In the genomic region with DNA sequence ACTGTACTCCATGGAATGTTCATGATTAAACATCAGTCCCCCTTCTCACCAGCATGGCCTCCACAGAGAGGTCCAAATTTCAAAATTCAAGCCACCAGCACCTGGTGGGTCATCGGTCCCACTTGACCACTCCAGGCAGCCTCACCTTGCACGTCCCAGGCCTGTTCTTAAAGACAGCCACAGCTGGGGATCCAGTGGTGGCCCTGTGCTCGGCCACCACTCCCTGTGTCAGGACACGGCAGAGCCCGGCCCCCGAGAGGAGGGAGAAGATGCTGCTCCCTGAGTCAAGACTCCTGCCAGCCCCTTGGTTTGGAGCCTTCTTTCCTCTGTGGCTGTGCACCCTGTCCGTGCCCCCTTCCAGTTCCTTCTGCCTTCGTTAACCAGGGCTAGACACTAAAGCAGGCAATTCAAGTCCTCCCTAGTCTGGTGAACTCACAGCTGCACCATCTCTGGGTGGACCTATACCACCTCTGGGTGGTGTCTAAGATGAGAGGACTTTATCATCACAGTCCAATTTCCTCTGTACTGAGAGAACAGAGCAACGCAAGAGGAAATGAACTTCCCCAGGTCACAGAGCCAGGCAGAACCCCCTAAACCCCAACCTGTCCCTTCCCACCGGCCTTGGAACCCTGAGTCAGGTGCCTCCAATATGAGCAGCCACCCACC, we compare ENCODE assay signal across 25 cellular contexts.
DNase-seq lines count a peak whose midpoint lies in the region; FAIRE-seq and TF ChIP-seq lines count a peak whose summit lies in the region.
"Had no signal": no experiment of that assay in that cellular context is flagged by ENCODE, and none has a peak within 500 bp of the region (broad histone marks: within the 10 kb centered on the region; RNA-seq: fewer than 3 reads in every experiment).

No MANE protein-coding gene starts in this region.

- no peaks in the 10 kb centered on the region for H3K79me1 ChIP-seq in neuronal stem cell (ENCODE audit: low read depth, low read length)

- H2AFZ ChIP-seq in OCI-LY1 (ENCODE audit: low read length) (no peak overlapping the region), neuronal stem cell (ENCODE audit: low read length) (no peak overlapping the region)
- H2AFZ ChIP-seq: GM23338 had no signal

- no peak overlapping the region for H2BK5ac ChIP-seq in neuronal stem cell (ENCODE audit: low read length)

- H3K27ac ChIP-seq in OCI-LY1 (ENCODE audit: low read depth, low read length, poor library complexity, severe bottlenecking) (peak overlapping the region; percentile 100), neuronal stem cell (replicated peaks; ENCODE audit: low read length) (no peak overlapping the region), coronary artery (no peak overlapping the region)

- no peak overlapping the region for H2AK5ac ChIP-seq in neuronal stem cell (ENCODE audit: low read depth, low read length)

- no peak overlapping the region for H2BK12ac ChIP-seq in neuronal stem cell (ENCODE audit: low read length)

- H4K8ac ChIP-seq in neuronal stem cell (ENCODE audit: low read depth, low read length), result no peak overlapping the region

- H3K36me3 ChIP-seq in OCI-LY1 (ENCODE audit: insufficient read depth, low read length), result peaks cover 18% of the 10 kb centered on the region
- no peaks in the 10 kb centered on the region for H3K36me3 ChIP-seq in neuronal stem cell (replicated peaks in 1 of 2; ENCODE audit: control insufficient read depth in 2 of 2, insufficient read depth in 2 of 2, low read length in 2 of 2)
- H3K36me3 ChIP-seq: BLaER1 treated with 17β-estradiol and CSF1 and Interleukin-3, amounts not matched to agents 10 nM and 100 nM had no signal

- H3K4ac ChIP-seq in neuronal stem cell (ENCODE audit: low read length), result no peak overlapping the region

- no CpG with 5 or more reads among the region's 10 CpGs for WGBS in neuronal stem cell (ENCODE audit: extremely low coverage in 2 of 2, insufficient read length in 2 of 2, insufficient replicate concordance in 1 of 2), 2 donors

- peaks cover 92% of the 10 kb centered on the region for H3K4me1 ChIP-seq in OCI-LY1 (ENCODE audit: insufficient read depth, low read length, severe bottlenecking)
- H3K4me1 ChIP-seq in neuronal stem cell (ENCODE audit: control insufficient read depth in 2 of 2, insufficient read depth in 1 of 2, low read depth in 1 of 2, low read length in 2 of 2), result peaks cover 0 to 7% of the 10 kb centered on the region in 2 donors
- H3K4me1 ChIP-seq: Caco-2 had no signal

- H3K4me3 ChIP-seq in Jurkat, Clone E6-1 (ENCODE audit: low read length), result no peak overlapping the region
- peak overlapping the region; percentile 86 for H3K4me3 ChIP-seq in OCI-LY1 (ENCODE audit: low read depth, low read length, poor library complexity, severe bottlenecking)
- no peak overlapping the region for H3K4me3 ChIP-seq in neuronal stem cell (ENCODE audit: low read length in 2 of 2)
- no peak overlapping the region for H3K4me3 ChIP-seq in coronary artery
- H3K4me3 ChIP-seq: BLaER1 treated with 17β-estradiol and CSF1 and Interleukin-3, amounts not matched to agents 10 nM and 100 nM; GM23338 had no signal

- no peak overlapping the region for H3K14ac ChIP-seq in neuronal stem cell (ENCODE audit: low read length)

- peak overlapping the region; percentile 85 for H3K9ac ChIP-seq in OCI-LY1 (ENCODE audit: low read length)
- H3K9ac ChIP-seq in neuronal stem cell (ENCODE audit: low read depth, low read length, poor library complexity), result no peak overlapping the region
- H3K9ac ChIP-seq: BLaER1 treated with 17β-estradiol and CSF1 and Interleukin-3, amounts not matched to agents 10 nM and 100 nM had no signal

- in situ Hi-C loops in KBM-7 (cut with MboI; ENCODE audit: low pct_unique_long_range_greater_than_20kb, low sequenced_read_pairs), result no loop called here

- H3K4me2 ChIP-seq in OCI-LY1 (ENCODE audit: low read length) (peak overlapping the region; percentile 72), neuronal stem cell (ENCODE audit: insufficient read depth, low read length, poor library complexity, severe bottlenecking) (no peak overlapping the region)
- H3K4me2 ChIP-seq: GM23338 had no signal

- no peaks in the 10 kb centered on the region for H4K20me1 ChIP-seq in OCI-LY1 (ENCODE audit: insufficient read depth, low read length)
- H4K20me1 ChIP-seq: BLaER1 treated with 17β-estradiol and CSF1 and Interleukin-3, amounts not matched to agents 10 nM and 100 nM had no signal

- no peak overlapping the region for H2BK120ac ChIP-seq in neuronal stem cell (ENCODE audit: low read depth, low read length)

- no peak overlapping the region for H4K91ac ChIP-seq in neuronal stem cell (ENCODE audit: low read depth, low read length, poor library complexity)

- H3K9me2 ChIP-seq in OCI-LY1 (ENCODE audit: low read depth, low read length), result no peaks in the 10 kb centered on the region

- H3K79me2 ChIP-seq in OCI-LY1 (ENCODE audit: insufficient read depth, low read length), result peaks cover 23% of the 10 kb centered on the region

- DNase-seq in Jurkat, Clone E6-1 (ENCODE audit: low read depth, low spot score), result peak; percentile 70
- no peak for DNase-seq in neuronal stem cell (ENCODE audit: low spot score)
- no peak for DNase-seq in urothelium cell line (ENCODE audit: low spot score)
- DNase-seq in KBM-7, result no peak
- no peak for DNase-seq in NCI-H446 treated with DMSO at 0.1 percent for 48 hours (lab: John Stamatoyannopoulos, UW)
- DNase-seq in coronary artery (ENCODE audit: low spot score), result no peak
- DNase-seq: Caco-2; CD4-positive, alpha-beta T cell; EL; GDM1; H9; KG1; NCI-H1092 treated with DMSO at 0.1 percent for 48 hours; NCI-H1436; NCI-H187 treated with DMSO at 0.1 percent for 48 hours; NCI-H2107; NCI-H446; NCI-H82; NK-92 treated with Interleukin-12 subunit alpha and Interleukin-12 subunit beta, amount 100 ng/mL, for 24 hours; SHP77 treated with DMSO at 0.1 percent for 48 hours had no signal

- no peaks in the 10 kb centered on the region for H3K27me3 ChIP-seq in OCI-LY1 (ENCODE audit: insufficient read depth, low read length)
- peaks cover 0 to 33% (median 0%) of the 10 kb centered on the region in 3 experiments for H3K27me3 ChIP-seq in neuronal stem cell (ENCODE audit: control insufficient read depth in 3 of 3, insufficient read depth in 3 of 3, low read depth in 1 of 3, low read length in 3 of 3)
- H3K27me3 ChIP-seq: BLaER1 treated with 17β-estradiol and CSF1 and Interleukin-3, amounts not matched to agents 10 nM and 100 nM had no signal

- FAIRE-seq in urothelium cell line (lab: Jason Lieb, UNC), result peak; percentile 74
- FAIRE-seq: A204.1, HTR-8/SVneo had no signal

- H3K18ac ChIP-seq in neuronal stem cell (ENCODE audit: low read length), result no peak overlapping the region

- no peak overlapping the region for H3K23ac ChIP-seq in neuronal stem cell (ENCODE audit: low read depth, low read length, poor library complexity)

- peak overlapping the region; percentile 34 for H2BK15ac ChIP-seq in neuronal stem cell (ENCODE audit: low read length)

- TF ChIP-seq CTCF in OCI-LY1 (IDR thresholded peaks at IDR 0.05; ENCODE audit: low read length) (no peak), coronary artery (IDR thresholded peaks at IDR 0.05) (no peak)

- H3F3A ChIP-seq in OCI-LY1 (ENCODE audit: insufficient read depth, low read length), result peaks cover 3% of the 10 kb centered on the region; the same call in 1 of the 2 replicates

- H3K9me3 ChIP-seq in OCI-LY1 (ENCODE audit: low read length) (no peaks in the 10 kb centered on the region), neuronal stem cell (replicated peaks in 1 of 2; ENCODE audit: control insufficient read depth in 2 of 2, insufficient read depth in 1 of 2, low read depth in 1 of 2, low read length in 2 of 2) (no peaks in the 10 kb centered on the region)
- H3K9me3 ChIP-seq: BLaER1 treated with 17β-estradiol and CSF1 and Interleukin-3, amounts not matched to agents 10 nM and 100 nM; Caco-2 had no signal
